In the genomic region with DNA sequence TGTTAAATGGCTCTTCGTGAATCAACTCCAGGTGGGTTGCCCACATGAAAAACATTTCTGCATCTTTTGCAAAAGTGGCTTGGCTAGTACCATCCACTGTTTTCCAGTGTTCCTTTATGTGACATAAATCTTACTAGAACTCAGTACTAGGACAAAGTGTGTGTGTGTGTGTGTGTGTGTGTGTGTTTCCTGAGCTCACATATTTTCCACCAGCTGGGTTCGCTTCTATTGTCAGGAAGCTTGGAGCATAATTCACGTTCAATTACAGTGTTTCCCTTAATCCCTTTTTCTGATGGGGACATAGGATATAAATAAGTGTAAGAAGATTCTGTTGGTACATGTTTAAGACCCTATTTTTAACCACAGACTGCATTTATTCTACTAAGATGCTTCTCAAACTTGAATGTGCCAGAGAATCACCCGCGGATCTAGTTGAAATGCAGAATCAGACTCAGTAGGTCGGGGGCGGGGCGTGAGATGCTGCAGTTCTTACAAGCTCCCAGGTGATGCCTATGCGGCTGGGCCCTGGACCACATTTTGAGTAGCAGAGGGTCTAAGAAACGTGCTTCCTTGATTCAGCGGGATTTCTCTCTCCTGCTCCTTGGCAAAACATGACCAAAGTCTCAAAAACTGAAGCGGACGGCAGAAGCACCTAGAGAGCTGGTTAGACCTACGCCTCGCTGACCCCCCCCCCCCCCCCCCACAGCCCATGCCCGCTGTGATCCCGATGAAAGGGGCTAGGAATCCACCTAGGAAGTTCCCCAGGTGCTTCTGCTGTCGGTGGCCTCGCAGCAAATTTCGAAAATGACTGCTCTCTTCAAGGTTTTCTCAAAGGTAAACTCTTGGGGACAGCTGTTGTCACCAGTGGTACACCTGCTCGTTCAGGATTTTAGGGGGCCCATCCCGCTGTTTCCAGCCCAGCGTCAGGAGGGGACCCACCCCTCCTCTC, we compare ENCODE assay signal across 8 cellular contexts.
DNase-seq lines count a peak whose midpoint lies in the region; ATAC-seq and TF ChIP-seq lines count a peak whose summit lies in the region.

No MANE protein-coding gene starts in this region.

- no peaks in the 10 kb centered on the region for H3K9me2 ChIP-seq in SU-DHL-6 (replicated peaks; ENCODE audit: insufficient read depth, low read length)

- peak; percentile 3 for ATAC-seq in HG03175 (IDR thresholded peaks at IDR 0.05; ENCODE audit: unreplicated experiment)
- no peak for ATAC-seq in HG03108 (IDR thresholded peaks at IDR 0.05; ENCODE audit: unreplicated experiment)

- in situ Hi-C loops in astrocyte of the cerebellum (cut with HindIII; ENCODE audit: low sequenced_read_pairs): no loop called here

- no peak for TF ChIP-seq CTCF in SU-DHL-6 (IDR thresholded peaks at IDR 0.05; ENCODE audit: insufficient read depth, low read length, poor library complexity, severe bottlenecking)
- no peak for TF ChIP-seq CTCF in astrocyte of the cerebellum (IDR thresholded peaks at IDR 0.05; ENCODE audit: low read depth, low read length, missing control alignments)

- H3K9ac ChIP-seq in SU-DHL-6 (ENCODE audit: low read length): peak overlapping the region; percentile 79

- peak overlapping the region; percentile 77 for H3K4me3 ChIP-seq in SU-DHL-6 (ENCODE audit: insufficient read depth, low read length, poor library complexity, severe bottlenecking)
- H3K4me3 ChIP-seq in astrocyte of the cerebellum (ENCODE audit: low read depth, low read length): peak overlapping the region; percentile 58
- peak overlapping the region; percentile 57 for H3K4me3 ChIP-seq in iPS-18c (ENCODE audit: insufficient read depth, low read depth, low read length)

- H3K27ac ChIP-seq in SU-DHL-6 (ENCODE audit: low read depth, low read length): no peak overlapping the region

- no peaks in the 10 kb centered on the region for H3F3A ChIP-seq in SU-DHL-6 (ENCODE audit: insufficient read depth)

- peaks cover 7% of the 10 kb centered on the region; the same call in 1 of the 2 replicates for H3K79me2 ChIP-seq in SU-DHL-6 (ENCODE audit: insufficient read depth, low read length)

- H3K36me3 ChIP-seq in SU-DHL-6 (ENCODE audit: low read length): no peaks in the 10 kb centered on the region

- no peaks in the 10 kb centered on the region for H4K20me1 ChIP-seq in SU-DHL-6 (ENCODE audit: low read depth, low read length)

- H2AFZ ChIP-seq in SU-DHL-6 (ENCODE audit: low read depth, low read length, severe bottlenecking): peak overlapping the region; percentile 87

- peak; percentile 74 for DNase-seq in DMS53 (lab: John Stamatoyannopoulos, UW)
- DNase-seq in astrocyte of the cerebellum (ENCODE audit: low read depth): no peak
- DNase-seq in stimulated activated CD4-positive, alpha-beta T cell treated with anti-CD3 and anti-CD28 coated beads, Interleukin-12 subunit alpha, Interleukin-12 subunit beta, amount 100 ng/mL, for 24 hours (ENCODE audit: low read depth in 2 of 2): peak; percentile 16 to 37
- no peak for DNase-seq in 8988T

- H3K4me2 ChIP-seq in SU-DHL-6 (ENCODE audit: low read depth, low read length, poor library complexity, severe bottlenecking): peak overlapping the region; percentile 71

- no peaks in the 10 kb centered on the region for H3K9me3 ChIP-seq in SU-DHL-6 (ENCODE audit: insufficient read depth, low read length)
- no peaks in the 10 kb centered on the region for H3K9me3 ChIP-seq in iPS-18c (ENCODE audit: control insufficient read depth, insufficient read depth, low read length)

- no peaks in the 10 kb centered on the region for H3K27me3 ChIP-seq in SU-DHL-6 (ENCODE audit: low read length)

Comparison
In these comparisons a context has a peak if more than half of its experiments do, and no peak if none do; other contexts are left out.
1. DNase-seq: peak in DMS53 (single experiment) and stimulated activated CD4-positive, alpha-beta T cell treated with anti-CD3 and anti-CD28 coated beads, Interleukin-12 subunit alpha, Interleukin-12 subunit beta, amount 100 ng/mL, for 24 hours (2 of 2); none in astrocyte of the cerebellum (single experiment) and 8988T (single experiment).
2. Peak in every context shown above with its lines, with median percentiles within 50 percentile points of each other: H3K4me3 ChIP-seq.